Comparison of ENCODE assay signal across 11 cellular contexts in genomic region chr16:1721372-1721771, GRCh38. TPM values are rescaled to one million over a fixed set of nuclear protein-coding genes. Genes with fewer than 3 reads are reported as not detected.
A peak's percentile ranks its signal among the peaks of the same experiment; 100 is the strongest.
DNase-seq lines count a peak whose midpoint lies in the region; ATAC-seq, FAIRE-seq and TF ChIP-seq lines count a peak whose summit lies in the region.
"Had no signal": no experiment of that assay in that cellular context is flagged by ENCODE, and none has a peak within 500 bp of the region (broad histone marks: within the 10 kb centered on the region; RNA-seq: fewer than 3 reads in every experiment).

No MANE protein-coding gene starts in this region.

- H3K9me3 Mint-ChIP-seq in astrocyte (ENCODE audit: unreplicated experiment) (peaks cover 3% of the 10 kb centered on the region), progenitor cell of endocrine pancreas (ENCODE audit: low read depth) (no peaks in the 10 kb centered on the region)
- no peaks in the 10 kb centered on the region for H3K9me3 Mint-ChIP-seq in naive thymus-derived CD8-positive, alpha-beta T cell
- H3K9me3 Mint-ChIP-seq: activated T-cell treated with anti-CD3 and anti-CD28 coated beads, Interleukin-2, amount 50 U/mL, for 24 hours; H9 had no signal

- H3K4me2 ChIP-seq in HepG2 (ENCODE audit: low read depth, low read length) (no peak overlapping the region), astrocyte (ENCODE audit: low read length) (peak overlapping the region; percentile 67)

- H3K27ac ChIP-seq in HepG2 (ENCODE audit: extremely low read length, insufficient read depth, low read length) (no peak overlapping the region), right lobe of liver (peak overlapping the region in 1 of 3 donors; percentile 33), astrocyte (ENCODE audit: low read depth, low read length) (peak overlapping the region; percentile 85)

- DNase-seq in HepG2 (ENCODE audit: low spot score) = no peak
- no peak for DNase-seq in right lobe of liver
- no peak for DNase-seq in astrocyte (ENCODE audit: low read depth)
- DNase-seq in naive thymus-derived CD8-positive, alpha-beta T cell = no peak
- no peak for DNase-seq in amygdala (lab: John Stamatoyannopoulos, UW)
- no peak for DNase-seq in progenitor cell of endocrine pancreas (ENCODE audit: low spot score, unreplicated experiment)
- DNase-seq in pons (ENCODE audit: low spot score) = no peak
- DNase-seq: H9, NCI-H1930 had no signal

- H3K4me1 Mint-ChIP-seq in astrocyte (ENCODE audit: low read depth, unreplicated experiment) = peaks cover 12% of the 10 kb centered on the region
- peaks cover 10 to 60% (median 41%) of the 10 kb centered on the region in 4 donors for H3K4me1 Mint-ChIP-seq in naive thymus-derived CD8-positive, alpha-beta T cell
- peaks cover 4% of the 10 kb centered on the region for H3K4me1 Mint-ChIP-seq in progenitor cell of endocrine pancreas (ENCODE audit: low read depth)

- intact Hi-C loops in HepG2 (cut with micrococcal nuclease; ENCODE audit: unreplicated experiment) (no loop called here), right lobe of liver (cut with DNase I) (no loop called here)

- in situ Hi-C loops in HepG2 (cut with HindIII; ENCODE audit: extremely low pct_ligation_motif_present, low pct_unique_long_range_greater_than_20kb) = no loop called here

- H3K36me3 ChIP-seq in HepG2 (replicated peaks in 1 of 2; ENCODE audit: control insufficient read depth in 1 of 2, insufficient read depth in 2 of 2, low read length in 2 of 2) = peaks cover 10 to 14% of the 10 kb centered on the region in 2 experiments; a peak in 4 of 5 replicates
- H3K36me3 ChIP-seq in right lobe of liver = peaks cover 0 to 6% (median 0%) of the 10 kb centered on the region in 4 donors
- H3K36me3 ChIP-seq in astrocyte (ENCODE audit: insufficient read depth, low read length) = no peaks in the 10 kb centered on the region

- TF ChIP-seq RAD21 in HepG2 (CRISPR knock-in tag; IDR thresholded peaks at IDR 0.05) = no peak

- H3K27ac Mint-ChIP-seq in astrocyte (ENCODE audit: unreplicated experiment) = no peak overlapping the region
- H3K27ac Mint-ChIP-seq in naive thymus-derived CD8-positive, alpha-beta T cell = peak overlapping the region in 6 of 10 donors; percentile 37 to 92 (median 86)
- H3K27ac Mint-ChIP-seq in progenitor cell of endocrine pancreas = no peak overlapping the region

- H2AFZ ChIP-seq in HepG2 (ENCODE audit: low read length) (no peak overlapping the region), astrocyte (ENCODE audit: low read depth, low read length) (no peak overlapping the region)

- H4K20me1 ChIP-seq in HepG2 (ENCODE audit: insufficient read depth, low read length) (peaks cover 10% of the 10 kb centered on the region), astrocyte (ENCODE audit: insufficient read depth, low read length) (peaks cover 65% of the 10 kb centered on the region)

- no TSS peak for BruUV-seq in HepG2 (replicated peaks; lab: Mats Ljungman, UMichigan)

- H3K4me1 ChIP-seq in HepG2 (ENCODE audit: insufficient read depth, low read length) (peaks cover 52% of the 10 kb centered on the region), right lobe of liver (peaks cover 0 to 11% (median 6%) of the 10 kb centered on the region in 4 donors), astrocyte (ENCODE audit: insufficient read depth, low read length) (peaks cover 7% of the 10 kb centered on the region)

- no peaks in the 10 kb centered on the region for H3K27me3 Mint-ChIP-seq in astrocyte (ENCODE audit: low read depth, unreplicated experiment)
- H3K27me3 Mint-ChIP-seq in naive thymus-derived CD8-positive, alpha-beta T cell = no peaks in the 10 kb centered on the region
- H3K27me3 Mint-ChIP-seq in progenitor cell of endocrine pancreas = no peaks in the 10 kb centered on the region
- H3K27me3 Mint-ChIP-seq: activated T-cell treated with anti-CD3 and anti-CD28 coated beads, Interleukin-2, amount 50 U/mL, for 24 hours had no signal

- TF ChIP-seq CTCF in HepG2 (CRISPR knock-in tag; IDR thresholded peaks at IDR 0.05) = no peak
- TF ChIP-seq CTCF in right lobe of liver (IDR thresholded peaks at IDR 0.05) = no peak
- no peak for TF ChIP-seq CTCF in astrocyte (IDR thresholded peaks at IDR 0.05; ENCODE audit: insufficient read depth, low read depth, low read length)
- no peak for TF ChIP-seq CTCF in progenitor cell of endocrine pancreas (IDR thresholded peaks at IDR 0.05; ENCODE audit: unreplicated experiment)

- peaks cover 2% of the 10 kb centered on the region for H3K36me3 Mint-ChIP-seq in astrocyte (ENCODE audit: low read depth, unreplicated experiment)
- H3K36me3 Mint-ChIP-seq in naive thymus-derived CD8-positive, alpha-beta T cell = peaks cover 0 to 8% (median 0%) of the 10 kb centered on the region in 3 donors
- peaks cover 2% of the 10 kb centered on the region for H3K36me3 Mint-ChIP-seq in progenitor cell of endocrine pancreas (ENCODE audit: insufficient read depth)

- H3K79me2 ChIP-seq in HepG2 (ENCODE audit: insufficient read depth, low read length) = peaks cover 18% of the 10 kb centered on the region
- H3K79me2 ChIP-seq in astrocyte (ENCODE audit: insufficient read depth, low read length) = peaks cover 75% of the 10 kb centered on the region

- ATAC-seq in HepG2 (no peak), right lobe of liver (no peak), GM18867 (IDR thresholded peaks at IDR 0.05; ENCODE audit: unreplicated experiment) (no peak)
- ATAC-seq in naive thymus-derived CD8-positive, alpha-beta T cell = no peak

- CTCF ChIA-PET in HepG2 (lab: Yijun Ruan, JAX; ENCODE audit: low intra/inter-chr PET ratio, low total read pairs) = no interaction called here

- H3K4me3 Mint-ChIP-seq in astrocyte (ENCODE audit: unreplicated experiment) (no peak overlapping the region), progenitor cell of endocrine pancreas (ENCODE audit: low read depth) (no peak overlapping the region)
- peak overlapping the region in 2 of 10 donors; percentile 22 to 34 for H3K4me3 Mint-ChIP-seq in naive thymus-derived CD8-positive, alpha-beta T cell
- H3K4me3 Mint-ChIP-seq: H9 had no signal

- TF ChIP-seq EP300 in HepG2 (IDR thresholded peaks at IDR 0.05; ENCODE audit: low read depth in 2 of 2, low read length in 2 of 2) = no peak
- TF ChIP-seq EP300 in HepG2 (CRISPR knock-in tag; IDR thresholded peaks at IDR 0.05; ENCODE audit: borderline replicate concordance) = no peak

- H3K4me3 ChIP-seq in HepG2 (replicated peaks in 1 of 3; ENCODE audit: insufficient read depth in 1 of 3, low read depth in 2 of 3, low read length in 3 of 3) (no peak overlapping the region), right lobe of liver (no peak overlapping the region), astrocyte (ENCODE audit: insufficient read depth, low read depth, low read length) (no peak overlapping the region)

- FAIRE-seq in HepG2 (lab: Jason Lieb, UNC) (no peak), astrocyte (lab: Jason Lieb, UNC) (no peak)

- 90% methylated on average over 9 of the region's 9 CpGs for WGBS in HepG2 (ENCODE audit: low lambda C conversion rate)
- WGBS in right lobe of liver (ENCODE audit: insufficient coverage, low coverage, low lambda C conversion rate, missing lambda C conversion rate) = 90% methylated on average over 7 of the region's 9 CpGs

- POLR2A ChIA-PET in HepG2 (lab: Yijun Ruan, JAX) = no interaction called here
- POLR2A ChIA-PET in naive thymus-derived CD8-positive, alpha-beta T cell (lab: Charles Lee) = interaction anchor here (0.5 to 1.2 kb wide), 3 partner anchors 12 to 297 kb away, joined by 3 to 4 read pairs (median 4); no protein-coding TSS in a partner anchor

- TF ChIP-seq POLR2A in HepG2 (IDR thresholded peaks at IDR 0.05; ENCODE audit: insufficient read depth in 1 of 2, low read depth in 2 of 2, low read length in 2 of 2) (no peak), right lobe of liver (IDR thresholded peaks at IDR 0.05) (no peak)

- no peaks in the 10 kb centered on the region for H3K9me3 ChIP-seq in HepG2 (ENCODE audit: low read length)
- no peaks in the 10 kb centered on the region for H3K9me3 ChIP-seq in right lobe of liver
- no peaks in the 10 kb centered on the region for H3K9me3 ChIP-seq in astrocyte (ENCODE audit: insufficient read depth, low read depth, low read length)

- H3K27me3 ChIP-seq in HepG2 (ENCODE audit: control insufficient read depth in 1 of 2, insufficient read depth in 2 of 2, low read length in 2 of 2) (no peaks in the 10 kb centered on the region), right lobe of liver (no peaks in the 10 kb centered on the region), astrocyte (ENCODE audit: insufficient read depth, low read length) (no peaks in the 10 kb centered on the region)

- H3K9ac ChIP-seq in HepG2 (ENCODE audit: insufficient read depth, low read depth, low read length) (no peak overlapping the region), astrocyte (ENCODE audit: low read length) (no peak overlapping the region)

RNA-seq across cellular contexts. Expression of gene MAPK8IP3, which starts 15.4 kb away (rescaled TPM):
- 3.6 and 25.1 TPM in 2 replicates for total RNA-seq in HepG2 (2016; rRNA removed; fragmentation: Illumina TruSeq; extraction: Trizol)
- 9.0 and 11.0 TPM in 2 replicates for total RNA-seq in HepG2 (2016; cell fraction: cytosol; rRNA removed; fragmentation: Illumina TruSeq; extraction: Trizol; ENCODE audit: low read depth)
- total RNA-seq in HepG2 (2016; cell fraction: insoluble cytoplasmic fraction; rRNA removed; fragmentation: Illumina TruSeq; extraction: Trizol) = 3.3 and 29.8 TPM in 2 replicates
- 3.8 and 4.5 TPM in 2 replicates for total RNA-seq in HepG2 (2016; cell fraction: membrane; rRNA removed; fragmentation: Illumina TruSeq; extraction: Trizol)
- 45.6 and 52.7 TPM in 2 replicates for total RNA-seq in HepG2 (2016; cell fraction: nucleus; rRNA removed; fragmentation: Illumina TruSeq; extraction: Trizol)
- polyA plus RNA-seq in HepG2 (2011; rRNA removed) = 41.7 and 65.8 TPM in 2 replicates
- 5.6 and 10.1 TPM in 2 replicates for polyA plus RNA-seq in HepG2 (2011; cell fraction: cytosol; rRNA removed)
- 653 and 865 TPM in 2 replicates for polyA plus RNA-seq in HepG2 (2011; cell fraction: nucleus; rRNA removed)
- polyA plus RNA-seq in HepG2 (2012) = 43.5 and 49.9 TPM in 2 replicates
- polyA plus RNA-seq in HepG2 (2016; cell fraction: cytosol; fragmentation: Illumina TruSeq; extraction: Trizol; ENCODE audit: low read depth) = 0.76 and 0.97 TPM in 2 replicates
- 3.3 and 4.5 TPM in 2 replicates for polyA plus RNA-seq in HepG2 (2016; cell fraction: insoluble cytoplasmic fraction; fragmentation: Illumina TruSeq; extraction: Trizol; ENCODE audit: low read depth)
- polyA plus RNA-seq in HepG2 (2016; cell fraction: membrane; fragmentation: Illumina TruSeq; extraction: Trizol; ENCODE audit: low read depth) = 1.8 and 2.1 TPM in 2 replicates
- 244 and 279 TPM in 2 replicates for polyA plus RNA-seq in HepG2 (2016; cell fraction: nucleus; fragmentation: Illumina TruSeq; extraction: Trizol; ENCODE audit: insufficient read depth, low read depth)
- polyA minus RNA-seq in HepG2 (2011; rRNA and poly(A)+ RNA removed; ENCODE audit: low replicate concordance) = 15.0 and 33.9 TPM in 2 replicates
- polyA minus RNA-seq in HepG2 (2011; cell fraction: cytosol; rRNA and poly(A)+ RNA removed) = 4.7 and 4.8 TPM in 2 replicates
- 92.2 and 93.0 TPM in 2 replicates for polyA minus RNA-seq in HepG2 (2011; cell fraction: nucleus; rRNA and poly(A)+ RNA removed)
- 10 to 100 TPM in 5 of 6 experiments, 1 to 10 TPM in 1; 8.7 to 37.3 (median 23.0) TPM for total RNA-seq in right lobe of liver
- 85.5 and 92.4 TPM in 2 replicates for total RNA-seq in astrocyte
- total RNA-seq in naive thymus-derived CD8-positive, alpha-beta T cell = 100 to 1,000 TPM; 315 to 342 TPM
- polyA plus RNA-seq in naive thymus-derived CD8-positive, alpha-beta T cell = 1 to 10 TPM in 2 of 3 donors, under 1 TPM in 1; 0.87 to 2.8 (median 2.5) TPM
- total RNA-seq in progenitor cell of endocrine pancreas = 153 and 157 TPM in 2 replicates

RNA-seq across cellular contexts. Expression of gene JPT2, which starts 43.3 kb away (rescaled TPM):
- total RNA-seq in HepG2 (2016; rRNA removed; fragmentation: Illumina TruSeq; extraction: Trizol) = 89.4 and 127 TPM in 2 replicates
- 11.5 and 13.4 TPM in 2 replicates for total RNA-seq in HepG2 (2016; cell fraction: cytosol; rRNA removed; fragmentation: Illumina TruSeq; extraction: Trizol; ENCODE audit: low read depth)
- total RNA-seq in HepG2 (2016; cell fraction: insoluble cytoplasmic fraction; rRNA removed; fragmentation: Illumina TruSeq; extraction: Trizol) = 91.5 and 117 TPM in 2 replicates
- total RNA-seq in HepG2 (2016; cell fraction: membrane; rRNA removed; fragmentation: Illumina TruSeq; extraction: Trizol) = 52.3 and 54.3 TPM in 2 replicates
- 37.4 and 43.4 TPM in 2 replicates for total RNA-seq in HepG2 (2016; cell fraction: nucleus; rRNA removed; fragmentation: Illumina TruSeq; extraction: Trizol)
- 52.5 and 53.5 TPM in 2 replicates for polyA plus RNA-seq in HepG2 (2011; rRNA removed)
- 36.8 and 43.8 TPM in 2 replicates for polyA plus RNA-seq in HepG2 (2011; cell fraction: cytosol; rRNA removed)
- polyA plus RNA-seq in HepG2 (2011; cell fraction: nucleus; rRNA removed) = 36.7 and 43.7 TPM in 2 replicates
- polyA plus RNA-seq in HepG2 (2012) = 50.1 and 68.5 TPM in 2 replicates
- 14.3 TPM in 2 replicates for polyA plus RNA-seq in HepG2 (2016; cell fraction: cytosol; fragmentation: Illumina TruSeq; extraction: Trizol; ENCODE audit: low read depth)
- polyA plus RNA-seq in HepG2 (2016; cell fraction: insoluble cytoplasmic fraction; fragmentation: Illumina TruSeq; extraction: Trizol; ENCODE audit: low read depth) = 154 and 168 TPM in 2 replicates
- 39.8 and 39.9 TPM in 2 replicates for polyA plus RNA-seq in HepG2 (2016; cell fraction: membrane; fragmentation: Illumina TruSeq; extraction: Trizol; ENCODE audit: low read depth)
- 63.6 and 72.2 TPM in 2 replicates for polyA plus RNA-seq in HepG2 (2016; cell fraction: nucleus; fragmentation: Illumina TruSeq; extraction: Trizol; ENCODE audit: insufficient read depth, low read depth)
- 35.4 and 60.1 TPM in 2 replicates for polyA minus RNA-seq in HepG2 (2011; rRNA and poly(A)+ RNA removed; ENCODE audit: low replicate concordance)
- 24.4 and 29.2 TPM in 2 replicates for polyA minus RNA-seq in HepG2 (2011; cell fraction: cytosol; rRNA and poly(A)+ RNA removed)
- 24.2 and 25.5 TPM in 2 replicates for polyA minus RNA-seq in HepG2 (2011; cell fraction: nucleus; rRNA and poly(A)+ RNA removed)
- total RNA-seq in right lobe of liver = 10 to 100 TPM; 31.0 to 47.7 (median 38.7) TPM
- 122 and 143 TPM in 2 replicates for total RNA-seq in astrocyte
- total RNA-seq in naive thymus-derived CD8-positive, alpha-beta T cell = 10 to 100 TPM; 28.0 to 36.2 TPM
- polyA plus RNA-seq in naive thymus-derived CD8-positive, alpha-beta T cell = 10 to 100 TPM in 1 of 3 donors, 1 to 10 TPM in 2; 9.1 to 10.3 (median 9.8) TPM
- 141 and 146 TPM in 2 replicates for total RNA-seq in progenitor cell of endocrine pancreas

RNA-seq across cellular contexts. Expression of gene NME3, which starts 50.0 kb away (rescaled TPM):
- total RNA-seq in HepG2 (2016; rRNA removed; fragmentation: Illumina TruSeq; extraction: Trizol) = 4.9 and 15.9 TPM in 2 replicates
- total RNA-seq in HepG2 (2016; cell fraction: cytosol; rRNA removed; fragmentation: Illumina TruSeq; extraction: Trizol; ENCODE audit: low read depth) = 27.7 and 30.7 TPM in 2 replicates
- total RNA-seq in HepG2 (2016; cell fraction: insoluble cytoplasmic fraction; rRNA removed; fragmentation: Illumina TruSeq; extraction: Trizol) = 6.6 and 17.1 TPM in 2 replicates
- total RNA-seq in HepG2 (2016; cell fraction: membrane; rRNA removed; fragmentation: Illumina TruSeq; extraction: Trizol) = 19.1 and 22.3 TPM in 2 replicates
- total RNA-seq in HepG2 (2016; cell fraction: nucleus; rRNA removed; fragmentation: Illumina TruSeq; extraction: Trizol) = 17.5 and 23.3 TPM in 2 replicates
- polyA plus RNA-seq in HepG2 (2011; rRNA removed) = 10.4 and 13.9 TPM in 2 replicates
- polyA plus RNA-seq in HepG2 (2011; cell fraction: cytosol; rRNA removed) = 7.3 and 17.7 TPM in 2 replicates
- 96.4 and 121 TPM in 2 replicates for polyA plus RNA-seq in HepG2 (2011; cell fraction: nucleus; rRNA removed)
- polyA plus RNA-seq in HepG2 (2012) = 5.5 and 9.1 TPM in 2 replicates
- polyA plus RNA-seq in HepG2 (2016; cell fraction: cytosol; fragmentation: Illumina TruSeq; extraction: Trizol; ENCODE audit: low read depth) = 21.1 and 24.5 TPM in 2 replicates
- 5.3 and 5.8 TPM in 2 replicates for polyA plus RNA-seq in HepG2 (2016; cell fraction: insoluble cytoplasmic fraction; fragmentation: Illumina TruSeq; extraction: Trizol; ENCODE audit: low read depth)
- 12.6 and 13.9 TPM in 2 replicates for polyA plus RNA-seq in HepG2 (2016; cell fraction: membrane; fragmentation: Illumina TruSeq; extraction: Trizol; ENCODE audit: low read depth)
- polyA plus RNA-seq in HepG2 (2016; cell fraction: nucleus; fragmentation: Illumina TruSeq; extraction: Trizol; ENCODE audit: insufficient read depth, low read depth) = 35.8 and 39.3 TPM in 2 replicates
- polyA minus RNA-seq in HepG2 (2011; rRNA and poly(A)+ RNA removed; ENCODE audit: low replicate concordance) = 2.3 and 4.2 TPM in 2 replicates
- 2.1 and 3.5 TPM in 2 replicates for polyA minus RNA-seq in HepG2 (2011; cell fraction: cytosol; rRNA and poly(A)+ RNA removed)
- polyA minus RNA-seq in HepG2 (2011; cell fraction: nucleus; rRNA and poly(A)+ RNA removed) = 8.4 and 9.0 TPM in 2 replicates
- total RNA-seq in right lobe of liver = 10 to 100 TPM; 17.9 to 36.1 (median 23.2) TPM
- 36.3 and 42.7 TPM in 2 replicates for total RNA-seq in astrocyte
- 10 to 100 TPM; 70.6 to 79.9 TPM for total RNA-seq in naive thymus-derived CD8-positive, alpha-beta T cell
- polyA plus RNA-seq in naive thymus-derived CD8-positive, alpha-beta T cell = 10 to 100 TPM; 60.0 to 84.2 (median 62.9) TPM
- total RNA-seq in progenitor cell of endocrine pancreas = 34.4 and 35.3 TPM in 2 replicates

RNA-seq across cellular contexts. Expression of gene EME2, which starts 51.2 kb away (rescaled TPM):
- total RNA-seq in HepG2 (2016; rRNA removed; fragmentation: Illumina TruSeq; extraction: Trizol) (1.7 and 7.6 TPM in 2 replicates), right lobe of liver (10 to 100 TPM in 1 of 6 experiments, 1 to 10 TPM in 5; 3.8 to 11.1 (median 5.0) TPM), astrocyte (21.4 and 23.3 TPM in 2 replicates), progenitor cell of endocrine pancreas (50.6 and 53.4 TPM in 2 replicates)
- 0.79 and 1.3 TPM in 2 replicates for total RNA-seq in HepG2 (2016; cell fraction: cytosol; rRNA removed; fragmentation: Illumina TruSeq; extraction: Trizol; ENCODE audit: low read depth)
- total RNA-seq in HepG2 (2016; cell fraction: insoluble cytoplasmic fraction; rRNA removed; fragmentation: Illumina TruSeq; extraction: Trizol) = 1.7 and 6.0 TPM in 2 replicates
- 1.2 TPM in 2 replicates for total RNA-seq in HepG2 (2016; cell fraction: membrane; rRNA removed; fragmentation: Illumina TruSeq; extraction: Trizol)
- total RNA-seq in HepG2 (2016; cell fraction: nucleus; rRNA removed; fragmentation: Illumina TruSeq; extraction: Trizol) = 7.8 and 8.4 TPM in 2 replicates
- polyA plus RNA-seq in HepG2 (2011; rRNA removed) = 4.4 and 6.5 TPM in 2 replicates
- polyA plus RNA-seq in HepG2 (2011; cell fraction: cytosol; rRNA removed) = 1.3 and 2.0 TPM in 2 replicates
- 81.3 and 90.4 TPM in 2 replicates for polyA plus RNA-seq in HepG2 (2011; cell fraction: nucleus; rRNA removed)
- 3.4 and 4.5 TPM in 2 replicates for polyA plus RNA-seq in HepG2 (2012)
- polyA plus RNA-seq in HepG2 (2016; cell fraction: cytosol; fragmentation: Illumina TruSeq; extraction: Trizol; ENCODE audit: low read depth) = 0.23 and 0.36 TPM in 2 replicates
- 1.7 and 2.2 TPM in 2 replicates for polyA plus RNA-seq in HepG2 (2016; cell fraction: insoluble cytoplasmic fraction; fragmentation: Illumina TruSeq; extraction: Trizol; ENCODE audit: low read depth)
- polyA plus RNA-seq in HepG2 (2016; cell fraction: membrane; fragmentation: Illumina TruSeq; extraction: Trizol; ENCODE audit: low read depth) = 0.51 and 0.65 TPM in 2 replicates
- polyA plus RNA-seq in HepG2 (2016; cell fraction: nucleus; fragmentation: Illumina TruSeq; extraction: Trizol; ENCODE audit: insufficient read depth, low read depth) = 31.9 and 34.1 TPM in 2 replicates
- polyA minus RNA-seq in HepG2 (2011; rRNA and poly(A)+ RNA removed; ENCODE audit: low replicate concordance) = 5.2 and 6.5 TPM in 2 replicates
- polyA minus RNA-seq in HepG2 (2011; cell fraction: cytosol; rRNA and poly(A)+ RNA removed) = 0.79 and 1.3 TPM in 2 replicates
- polyA minus RNA-seq in HepG2 (2011; cell fraction: nucleus; rRNA and poly(A)+ RNA removed) = 17.7 and 19.7 TPM in 2 replicates
- 10 to 100 TPM; 28.4 to 31.5 TPM for total RNA-seq in naive thymus-derived CD8-positive, alpha-beta T cell
- polyA plus RNA-seq in naive thymus-derived CD8-positive, alpha-beta T cell = 1 to 10 TPM in 2 of 3 donors, under 1 TPM in 1; 0.35 to 1.6 (median 1.1) TPM

RNA-seq across cellular contexts. Expression of gene MRPS34, which starts 51.6 kb away (rescaled TPM):
- total RNA-seq in HepG2 (2016; rRNA removed; fragmentation: Illumina TruSeq; extraction: Trizol) (129 and 131 TPM in 2 replicates), right lobe of liver (10 to 100 TPM; 42.5 to 90.5 (median 52.9) TPM), astrocyte (74.0 and 80.2 TPM in 2 replicates), progenitor cell of endocrine pancreas (77.2 and 84.6 TPM in 2 replicates)
- total RNA-seq in HepG2 (2016; cell fraction: cytosol; rRNA removed; fragmentation: Illumina TruSeq; extraction: Trizol; ENCODE audit: low read depth) = 34.5 and 36.0 TPM in 2 replicates
- total RNA-seq in HepG2 (2016; cell fraction: insoluble cytoplasmic fraction; rRNA removed; fragmentation: Illumina TruSeq; extraction: Trizol) = 130 and 146 TPM in 2 replicates
- total RNA-seq in HepG2 (2016; cell fraction: membrane; rRNA removed; fragmentation: Illumina TruSeq; extraction: Trizol) = 51.5 and 64.0 TPM in 2 replicates
- total RNA-seq in HepG2 (2016; cell fraction: nucleus; rRNA removed; fragmentation: Illumina TruSeq; extraction: Trizol) = 59.6 and 64.6 TPM in 2 replicates
- polyA plus RNA-seq in HepG2 (2011; rRNA removed) = 61.3 and 63.5 TPM in 2 replicates
- 70.4 and 99.7 TPM in 2 replicates for polyA plus RNA-seq in HepG2 (2011; cell fraction: cytosol; rRNA removed)
- 83.9 and 98.7 TPM in 2 replicates for polyA plus RNA-seq in HepG2 (2011; cell fraction: nucleus; rRNA removed)
- 48.9 and 50.7 TPM in 2 replicates for polyA plus RNA-seq in HepG2 (2012)
- 42.4 and 48.9 TPM in 2 replicates for polyA plus RNA-seq in HepG2 (2016; cell fraction: cytosol; fragmentation: Illumina TruSeq; extraction: Trizol; ENCODE audit: low read depth)
- polyA plus RNA-seq in HepG2 (2016; cell fraction: insoluble cytoplasmic fraction; fragmentation: Illumina TruSeq; extraction: Trizol; ENCODE audit: low read depth) = 212 and 241 TPM in 2 replicates
- 59.9 and 71.5 TPM in 2 replicates for polyA plus RNA-seq in HepG2 (2016; cell fraction: membrane; fragmentation: Illumina TruSeq; extraction: Trizol; ENCODE audit: low read depth)
- polyA plus RNA-seq in HepG2 (2016; cell fraction: nucleus; fragmentation: Illumina TruSeq; extraction: Trizol; ENCODE audit: insufficient read depth, low read depth) = 154 and 163 TPM in 2 replicates
- polyA minus RNA-seq in HepG2 (2011; rRNA and poly(A)+ RNA removed; ENCODE audit: low replicate concordance) = 27.6 and 50.7 TPM in 2 replicates
- polyA minus RNA-seq in HepG2 (2011; cell fraction: cytosol; rRNA and poly(A)+ RNA removed) = 25.2 and 30.8 TPM in 2 replicates
- 21.9 and 29.5 TPM in 2 replicates for polyA minus RNA-seq in HepG2 (2011; cell fraction: nucleus; rRNA and poly(A)+ RNA removed)
- total RNA-seq in naive thymus-derived CD8-positive, alpha-beta T cell = 10 to 100 TPM; 53.1 to 55.9 TPM
- polyA plus RNA-seq in naive thymus-derived CD8-positive, alpha-beta T cell = 100 to 1,000 TPM; 113 to 145 (median 133) TPM

Comparison
In these comparisons a context has a peak if more than half of its experiments do, and no peak if none do; other contexts are left out.
1. H3K27ac Mint-ChIP-seq: peak in naive thymus-derived CD8-positive, alpha-beta T cell (6 of 10); none in astrocyte (single experiment) and progenitor cell of endocrine pancreas (single experiment).